Comparison of ENCODE assay signal across 8 cellular contexts in genomic region chrX:69222103-69223090, GRCh38. TPM values are rescaled to one million over a fixed set of nuclear protein-coding genes. Genes with fewer than 3 reads are reported as not detected.
A peak's percentile ranks its signal among the peaks of the same experiment; 100 is the strongest.
DNase-seq lines count a peak whose midpoint lies in the region; ATAC-seq and TF ChIP-seq lines count a peak whose summit lies in the region.

No MANE protein-coding gene starts in this region.

- intact Hi-C loops in MCF 10A (cut with micrococcal nuclease) = loop anchor here (1.0 to 5.0 kb wide), 7 partner anchors 65 to 400 kb away; no protein-coding TSS in a partner anchor

- H3K36me3 Mint-ChIP-seq in MCF 10A (ENCODE audit: insufficient read depth, unreplicated experiment) = no peaks in the 10 kb centered on the region

- H3K27ac Mint-ChIP-seq in MCF 10A (ENCODE audit: low read depth, unreplicated experiment) = no peak overlapping the region

- no peaks in the 10 kb centered on the region for H3K9me3 Mint-ChIP-seq in MCF 10A (ENCODE audit: unreplicated experiment)

- no TSS peak for BruUV-seq in MCF 10A (replicated peaks; lab: Mats Ljungman, UMichigan)

- H3K27me3 Mint-ChIP-seq in MCF 10A (ENCODE audit: insufficient read depth, unreplicated experiment) = peaks cover 23% of the 10 kb centered on the region

- H3K4me3 Mint-ChIP-seq in MCF 10A (ENCODE audit: unreplicated experiment) = no peak overlapping the region

- H3K4me1 Mint-ChIP-seq in MCF 10A (ENCODE audit: insufficient read depth, unreplicated experiment) = no peaks in the 10 kb centered on the region

- ATAC-seq in GM21360 (IDR thresholded peaks at IDR 0.05; ENCODE audit: unreplicated experiment) (peak; percentile 66), HG03025 (IDR thresholded peaks at IDR 0.05; ENCODE audit: low FRiP score, unreplicated experiment) (no peak)

- CTCF ChIA-PET in MCF 10A (lab: Yijun Ruan, JAX) = interaction anchor here (0.6 to 8.3 kb wide), 40 partner anchors 9 to 491 kb away, joined by 3 to 204 read pairs (median 4); partner anchors contain the start of gene EFNB1

- TF ChIP-seq CTCF in MCF 10A (IDR thresholded peaks at IDR 0.05; ENCODE audit: unreplicated experiment) = peak; percentile 66

- POLR2A ChIA-PET in MCF 10A (lab: Yijun Ruan, JAX) = interaction anchor here (3.8 kb wide), 1 partner anchor 394 kb away, joined by 16 read pairs; the partner anchor contains the start of gene EFNB1

- DNase-seq in CD1c-positive myeloid dendritic cell (ENCODE audit: extremely low spot score) (peak; percentile 69), NCI-H1694 (lab: John Stamatoyannopoulos, UW) (peak; percentile 80), UCSD-AML1 (lab: John Stamatoyannopoulos, UW; ENCODE audit: unreplicated experiment) (peak; percentile 75), MCF 10A (ENCODE audit: unreplicated experiment) (peak; percentile 72), iPS-NIHi11 (ENCODE audit: low spot score) (peak; percentile 74)
- peak; percentile 48 to 76 (median 60) for DNase-seq in stimulated activated CD4-positive, alpha-beta T cell treated with anti-CD3 and anti-CD28 coated beads, Interleukin-12 subunit alpha, Interleukin-12 subunit beta, amount 100 ng/mL, for 48 hours (ENCODE audit: low read depth in 2 of 3, low spot score in 1 of 3)

RNA-seq across cellular contexts. Expression of gene PJA1, which starts 57.1 kb away (rescaled TPM):
- total RNA-seq in MCF 10A (2022) = 12.6 and 14.1 TPM in 2 replicates
